In the genomic region with DNA sequence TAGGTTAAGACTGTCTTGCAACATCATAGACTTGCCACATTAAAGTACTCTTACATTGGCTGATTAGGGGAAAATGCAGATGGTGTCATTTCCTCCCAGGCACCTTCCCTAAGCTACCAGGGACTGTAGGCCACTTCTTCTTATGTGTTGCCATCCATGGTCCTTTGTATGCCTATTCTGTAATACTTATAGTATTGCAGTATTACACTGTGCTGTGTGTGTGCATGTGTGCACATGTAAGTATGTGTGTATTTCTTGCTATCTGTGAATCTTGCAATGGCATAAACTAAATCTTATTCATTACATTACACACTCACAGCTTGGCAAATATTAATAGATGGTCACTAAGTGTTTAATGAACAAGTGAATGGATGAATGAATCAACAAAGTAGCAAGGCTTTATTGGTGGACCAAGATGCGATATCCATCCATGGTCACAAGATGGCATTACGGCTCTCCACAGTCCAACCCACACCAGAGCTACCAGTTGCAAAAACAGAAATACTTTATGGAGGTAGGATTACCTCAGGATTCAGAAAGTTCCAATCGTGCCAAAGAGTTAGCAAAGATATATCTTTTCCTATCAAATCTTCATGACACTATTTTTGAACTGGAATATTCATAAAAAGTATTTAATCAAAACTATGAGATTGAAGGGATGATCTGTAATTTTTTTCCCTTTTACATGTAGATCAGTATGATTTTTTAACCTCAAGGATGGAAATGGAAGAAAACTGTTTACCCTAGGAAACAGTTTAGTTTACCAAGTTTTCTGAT, we compare ENCODE assay signal across 8 cellular contexts.
DNase-seq lines count a peak whose midpoint lies in the region; ATAC-seq, FAIRE-seq and TF ChIP-seq lines count a peak whose summit lies in the region.

No MANE protein-coding gene starts in this region.

- CTCF ChIA-PET in activated CD4-positive, alpha-beta T cell treated with anti-CD3 and anti-CD28 coated beads for 36 hours (lab: Charles Lee) = interaction anchor here (0.6 to 4.3 kb wide), 15 partner anchors 9 to 311 kb away, joined by 3 to 53 read pairs (median 3); partner anchors contain the start of gene C1orf53

- no peaks in the 10 kb centered on the region for H3K79me1 ChIP-seq in neuronal stem cell (ENCODE audit: low read depth, low read length)

- DNase-seq in activated CD4-positive, alpha-beta T cell treated with anti-CD3 and anti-CD28 coated beads for 36 hours = peak; percentile 54
- DNase-seq in activated CD4-positive, alpha-beta T cell treated with anti-CD3 and anti-CD28 coated beads for 1 hour = no peak
- DNase-seq in MM.1S (peak; percentile 45), fibroblast of lung (ENCODE audit: low read depth in 2 of 2) (peak; percentile 27 to 53), neuronal stem cell (ENCODE audit: low spot score) (peak; percentile 20)

- no peak overlapping the region for H3K27ac ChIP-seq in MM.1S (ENCODE audit: low read length)
- H3K27ac ChIP-seq in fibroblast of lung (ENCODE audit: insufficient read depth, low read length) = no peak overlapping the region
- H3K27ac ChIP-seq in neuronal stem cell (replicated peaks; ENCODE audit: low read length) = no peak overlapping the region

- H2BK15ac ChIP-seq in neuronal stem cell (ENCODE audit: low read length) = no peak overlapping the region

- H3K4me3 Mint-ChIP-seq in activated CD4-positive, alpha-beta T cell treated with anti-CD3 and anti-CD28 coated beads for 36 hours = no peak overlapping the region

- WGBS in neuronal stem cell (ENCODE audit: extremely low coverage in 2 of 2, insufficient read length in 2 of 2, insufficient replicate concordance in 1 of 2), 2 donors = no CpG with 5 or more reads among the region's 3 CpGs

- H3K27me3 ChIP-seq in MM.1S (replicated peaks; ENCODE audit: insufficient read depth, low read length) = no peaks in the 10 kb centered on the region
- H3K27me3 ChIP-seq in fibroblast of lung (ENCODE audit: control insufficient read depth, insufficient read depth, low read length) = no peaks in the 10 kb centered on the region
- no peaks in the 10 kb centered on the region for H3K27me3 ChIP-seq in neuronal stem cell (ENCODE audit: control insufficient read depth in 3 of 3, insufficient read depth in 3 of 3, low read depth in 1 of 3, low read length in 3 of 3)

- H3K4me1 ChIP-seq in MM.1S (ENCODE audit: low read length) (no peaks in the 10 kb centered on the region), fibroblast of lung (ENCODE audit: control insufficient read depth, extremely low read depth, insufficient read depth, low read length) (no peaks in the 10 kb centered on the region), neuronal stem cell (ENCODE audit: control insufficient read depth in 2 of 2, insufficient read depth in 1 of 2, low read depth in 1 of 2, low read length in 2 of 2) (no peaks in the 10 kb centered on the region)

- H3K27ac Mint-ChIP-seq in activated CD4-positive, alpha-beta T cell treated with anti-CD3 and anti-CD28 coated beads for 36 hours = no peak overlapping the region

- no peaks in the 10 kb centered on the region for H3K4me1 Mint-ChIP-seq in activated CD4-positive, alpha-beta T cell treated with anti-CD3 and anti-CD28 coated beads for 36 hours

- H3K79me2 ChIP-seq in MM.1S (ENCODE audit: low read length) = 0 out of 2 replicates have a peak, but pooled peaks cover 9% of the 10 kb centered on the region
- H3K79me2 ChIP-seq in fibroblast of lung (ENCODE audit: control insufficient read depth, insufficient read depth, low read length) = no peaks in the 10 kb centered on the region

- H3K9me2 ChIP-seq in MM.1S (replicated peaks; ENCODE audit: insufficient read depth, low read length) = no peaks in the 10 kb centered on the region

- H3K4me3 ChIP-seq in MM.1S (ENCODE audit: low read length) (no peak overlapping the region), fibroblast of lung (replicated peaks in 1 of 4; ENCODE audit: control extremely low read depth in 1 of 4, insufficient read depth in 1 of 4, low read depth in 3 of 4, low read length in 4 of 4) (no peak overlapping the region), neuronal stem cell (ENCODE audit: low read length in 2 of 2) (no peak overlapping the region)

- H3K4me2 ChIP-seq in MM.1S (ENCODE audit: low read depth, low read length) (no peak overlapping the region), fibroblast of lung (ENCODE audit: extremely low read depth, insufficient read depth, low read length) (no peak overlapping the region), neuronal stem cell (ENCODE audit: insufficient read depth, low read length, poor library complexity, severe bottlenecking) (no peak overlapping the region)

- H2AK5ac ChIP-seq in neuronal stem cell (ENCODE audit: low read depth, low read length) = no peak overlapping the region

- no peaks in the 10 kb centered on the region; the same call in 1 of the 2 replicates for H3K36me3 ChIP-seq in MM.1S (replicated peaks; ENCODE audit: insufficient read depth, low read length)
- H3K36me3 ChIP-seq in fibroblast of lung (ENCODE audit: control insufficient read depth, insufficient read depth, low read length) = no peaks in the 10 kb centered on the region
- no peaks in the 10 kb centered on the region for H3K36me3 ChIP-seq in neuronal stem cell (replicated peaks in 1 of 2; ENCODE audit: control insufficient read depth in 2 of 2, insufficient read depth in 2 of 2, low read length in 2 of 2)

- no peak overlapping the region for H3K14ac ChIP-seq in neuronal stem cell (ENCODE audit: low read length)

- H3K9ac ChIP-seq in MM.1S (ENCODE audit: low read length) (no peak overlapping the region), fibroblast of lung (ENCODE audit: insufficient read depth, low read length) (no peak overlapping the region), neuronal stem cell (ENCODE audit: low read depth, low read length, poor library complexity) (no peak overlapping the region)

- H3K18ac ChIP-seq in neuronal stem cell (ENCODE audit: low read length) = no peak overlapping the region

- no peak overlapping the region for H2BK5ac ChIP-seq in neuronal stem cell (ENCODE audit: low read length)

- H3K27me3 Mint-ChIP-seq in activated CD4-positive, alpha-beta T cell treated with anti-CD3 and anti-CD28 coated beads for 36 hours = no peaks in the 10 kb centered on the region

- H2AFZ ChIP-seq in MM.1S (ENCODE audit: low read length) (no peak overlapping the region), fibroblast of lung (ENCODE audit: low read length) (no peak overlapping the region), neuronal stem cell (ENCODE audit: low read length) (no peak overlapping the region)

- H3K9me3 ChIP-seq in MM.1S (replicated peaks; ENCODE audit: insufficient read depth, low read length) (no peaks in the 10 kb centered on the region), fibroblast of lung (ENCODE audit: control insufficient read depth, insufficient read depth, low read depth, low read length) (no peaks in the 10 kb centered on the region), neuronal stem cell (replicated peaks in 1 of 2; ENCODE audit: control insufficient read depth in 2 of 2, insufficient read depth in 1 of 2, low read depth in 1 of 2, low read length in 2 of 2) (no peaks in the 10 kb centered on the region)

- no peaks in the 10 kb centered on the region for H4K20me1 ChIP-seq in MM.1S (ENCODE audit: insufficient read depth, low read length)
- no peaks in the 10 kb centered on the region for H4K20me1 ChIP-seq in fibroblast of lung (ENCODE audit: control insufficient read depth, extremely low read depth, insufficient read depth, low read length)

- H2BK12ac ChIP-seq in neuronal stem cell (ENCODE audit: low read length) = no peak overlapping the region

- H4K8ac ChIP-seq in neuronal stem cell (ENCODE audit: low read depth, low read length) = no peak overlapping the region

- H3F3A ChIP-seq in MM.1S (ENCODE audit: insufficient read depth, low read length) = no peaks in the 10 kb centered on the region

- H3K9me3 Mint-ChIP-seq in activated CD4-positive, alpha-beta T cell treated with anti-CD3 and anti-CD28 coated beads for 36 hours (ENCODE audit: low read depth) = no peaks in the 10 kb centered on the region

- no peak overlapping the region for H4K91ac ChIP-seq in neuronal stem cell (ENCODE audit: low read depth, low read length, poor library complexity)

- intact Hi-C loops in activated CD4-positive, alpha-beta T cell treated with anti-CD3 and anti-CD28 coated beads for 36 hours (cut with DNase I, micrococcal nuclease) = loop anchor here (1.0 to 5.0 kb wide), 4 partner anchors 254 to 852 kb away; no protein-coding TSS in a partner anchor

- no peak overlapping the region for H3K23ac ChIP-seq in neuronal stem cell (ENCODE audit: low read depth, low read length, poor library complexity)

- no peak overlapping the region for H3K4ac ChIP-seq in neuronal stem cell (ENCODE audit: low read length)

- ATAC-seq in activated CD4-positive, alpha-beta T cell treated with anti-CD3 and anti-CD28 coated beads for 36 hours = peak; percentile 70
- ATAC-seq in GM21737 (IDR thresholded peaks at IDR 0.05; ENCODE audit: unreplicated experiment) (peak; percentile 72), GM18873 (IDR thresholded peaks at IDR 0.05; ENCODE audit: low FRiP score, unreplicated experiment) (no peak)

- peak; percentile 93 for FAIRE-seq in TTC549 (lab: Jason Lieb, UNC)

- H3K36me3 Mint-ChIP-seq in activated CD4-positive, alpha-beta T cell treated with anti-CD3 and anti-CD28 coated beads for 36 hours (ENCODE audit: low read depth) = no peaks in the 10 kb centered on the region

- TF ChIP-seq CTCF in MM.1S (IDR thresholded peaks at IDR 0.05; ENCODE audit: low read length) = peak; percentile 78
- peak; percentile 68 to 79 for TF ChIP-seq CTCF in fibroblast of lung (conservative IDR thresholded peaks at IDR 0.05 in 1 of 2, IDR thresholded peaks at IDR 0.05 in 1 of 2; ENCODE audit: low read depth in 1 of 2, low read length in 2 of 2)

- POLR2A ChIA-PET in activated CD4-positive, alpha-beta T cell treated with anti-CD3 and anti-CD28 coated beads for 36 hours (lab: Charles Lee) = no interaction called here

- H2BK120ac ChIP-seq in neuronal stem cell (ENCODE audit: low read depth, low read length) = no peak overlapping the region
